8 cellular contexts compared by ENCODE assay signal in genomic region chr16:67521095-67521804, GRCh38. TPM values are rescaled to one million over a fixed set of nuclear protein-coding genes. Genes with fewer than 3 reads are reported as not detected.
A peak's percentile ranks its signal among the peaks of the same experiment; 100 is the strongest.
DNase-seq lines count a peak whose midpoint lies in the region; ATAC-seq and TF ChIP-seq lines count a peak whose summit lies in the region.

No MANE protein-coding gene starts in this region.

- peak; percentile 90 for DNase-seq in GM13977 (ENCODE audit: low spot score)
- DNase-seq in NCI-H1694 (lab: John Stamatoyannopoulos, UW): peak; percentile 93
- peak; percentile 94 to 97 (median 97) for DNase-seq in right cardiac atrium
- DNase-seq in pulmonary artery endothelial cell (ENCODE audit: low read depth, low spot score): peak; percentile 89
- DNase-seq in uterus: peak; percentile 96 to 97

- in situ Hi-C loops in GM13977 (cut with MboI; ENCODE audit: low pct_unique_long_range_greater_than_20kb, low sequenced_read_pairs, unreplicated experiment): no loop called here

- WGBS in right cardiac atrium: under 1% methylated on average over 25 of the region's 25 CpGs

- H3K27me3 Mint-ChIP-seq in T-helper 1 cell treated with Interleukin-12 subunit alpha and Interleukin-12 subunit beta and Interleukin-4 antibody, amounts not matched to agents 30 μg/mL and 1 μg/mL, for 36 hours (ENCODE audit: low read depth): peaks cover 11% of the 10 kb centered on the region

- H3K27me3 ChIP-seq in right cardiac atrium (ENCODE audit: control insufficient read depth, insufficient read depth) (no peaks in the 10 kb centered on the region), uterus (no peaks in the 10 kb centered on the region)

- H3K4me1 ChIP-seq in right cardiac atrium (ENCODE audit: control insufficient read depth, insufficient read depth, low read length) (no peaks in the 10 kb centered on the region), uterus (no peaks in the 10 kb centered on the region)

- intact Hi-C loops in right cardiac atrium (cut with DNase I): loop anchor here in 3 of 4 donors (2.0 to 10.0 kb wide), 4 partner anchors 124 to 146 kb away; partner anchors contain the start of genes C16orf86 (in 3 of the 3), ENKD1 (in 3 of the 3), ACD (in 1 of the 3) and CARMIL2 (in 1 of the 3)
- intact Hi-C loops in uterus (cut with DNase I; ENCODE audit: low total_unique reads): no loop called here

- ATAC-seq in HG02938 (IDR thresholded peaks at IDR 0.05; ENCODE audit: unreplicated experiment) (peak; percentile 80), right cardiac atrium (peak; percentile 94 to 95)

- H3K27ac Mint-ChIP-seq in T-helper 1 cell treated with Interleukin-12 subunit alpha and Interleukin-12 subunit beta and Interleukin-4 antibody, amounts not matched to agents 30 μg/mL and 1 μg/mL, for 36 hours: peak overlapping the region; percentile 100

- TF ChIP-seq CTCF in GM13977 (IDR thresholded peaks at IDR 0.05; ENCODE audit: extremely low read depth, insufficient read depth, missing control alignments): peak; percentile 99
- TF ChIP-seq CTCF in uterus (IDR thresholded peaks at IDR 0.05): peak; percentile 76 to 99 (median 93)

- H3K27ac ChIP-seq in angular gyrus (ENCODE audit: low read depth, low read length) (peak overlapping the region; percentile 69), right cardiac atrium (ENCODE audit: low read length) (peak overlapping the region; percentile 97), uterus (peak overlapping the region; percentile 95)

- H3K4me1 Mint-ChIP-seq in T-helper 1 cell treated with Interleukin-12 subunit alpha and Interleukin-12 subunit beta and Interleukin-4 antibody, amounts not matched to agents 30 μg/mL and 1 μg/mL, for 36 hours (ENCODE audit: low read depth): peaks cover 26% of the 10 kb centered on the region

- no peaks in the 10 kb centered on the region for H3K9me3 Mint-ChIP-seq in T-helper 1 cell treated with Interleukin-12 subunit alpha and Interleukin-12 subunit beta and Interleukin-4 antibody, amounts not matched to agents 30 μg/mL and 1 μg/mL, for 36 hours

- H3K9me3 ChIP-seq in right cardiac atrium (ENCODE audit: control insufficient read depth, low read length) (no peaks in the 10 kb centered on the region), uterus (no peaks in the 10 kb centered on the region)

- TF ChIP-seq POLR2A in uterus (IDR thresholded peaks at IDR 0.05): peak in 1 of 2 donors; percentile 46

- no peaks in the 10 kb centered on the region for H3K36me3 ChIP-seq in uterus

- H3K4me3 ChIP-seq in right cardiac atrium (ENCODE audit: low read length) (peak overlapping the region; percentile 37), uterus (peak overlapping the region; percentile 39 to 42)

- peak overlapping the region; percentile 91 for H3K4me3 Mint-ChIP-seq in T-helper 1 cell treated with Interleukin-12 subunit alpha and Interleukin-12 subunit beta and Interleukin-4 antibody, amounts not matched to agents 30 μg/mL and 1 μg/mL, for 36 hours

- H3K36me3 Mint-ChIP-seq in T-helper 1 cell treated with Interleukin-12 subunit alpha and Interleukin-12 subunit beta and Interleukin-4 antibody, amounts not matched to agents 30 μg/mL and 1 μg/mL, for 36 hours (ENCODE audit: low read depth): peaks cover 2% of the 10 kb centered on the region

RNA-seq across cellular contexts. Expression of gene RIPOR1, which starts 7.4 kb away (rescaled TPM):
- total RNA-seq in right cardiac atrium: 10 to 100 TPM; 76.2 to 86.6 (median 83.7) TPM
- polyA plus RNA-seq in right cardiac atrium: 43.8 TPM
- total RNA-seq in pulmonary artery endothelial cell: 45.7 and 54.2 TPM in 2 replicates
- total RNA-seq in uterus: 100 to 1,000 TPM in 1 of 4 donors, 10 to 100 TPM in 3; 48.2 to 137 (median 57.4) TPM

RNA-seq across cellular contexts. Expression of gene AGRP, which starts 37.9 kb away (rescaled TPM):
- total RNA-seq in right cardiac atrium: not detected
- not detected for polyA plus RNA-seq in right cardiac atrium
- total RNA-seq in pulmonary artery endothelial cell: not detected in 2 replicates
- not detected for total RNA-seq in uterus

RNA-seq across cellular contexts. Expression of gene ATP6V0D1, which starts 40.3 kb away (rescaled TPM):
- 10 to 100 TPM; 64.1 to 79.4 (median 68.2) TPM for total RNA-seq in right cardiac atrium
- polyA plus RNA-seq in right cardiac atrium: 44.6 TPM
- 82.2 and 91.8 TPM in 2 replicates for total RNA-seq in pulmonary artery endothelial cell
- total RNA-seq in uterus: 100 to 1,000 TPM in 2 of 4 donors, 10 to 100 TPM in 2; 67.4 to 243 (median 100) TPM

RNA-seq across cellular contexts. Expression of gene CTCF, which starts 41.1 kb away (rescaled TPM):
- total RNA-seq in right cardiac atrium (10 to 100 TPM; 24.2 to 30.5 (median 28.6) TPM), pulmonary artery endothelial cell (25.1 and 35.3 TPM in 2 replicates), uterus (10 to 100 TPM; 24.8 to 54.1 (median 43.7) TPM)
- 17.5 TPM for polyA plus RNA-seq in right cardiac atrium

Comparison
In these comparisons a context has a peak if more than half of its experiments do, and no peak if none do; other contexts are left out.
1. Peak in every context shown above with its lines: DNase-seq, ATAC-seq, H3K4me3 ChIP-seq and H3K27ac ChIP-seq.